Comparison of ENCODE assay signal across 9 cellular contexts in genomic region chr4:76950846-76951321, GRCh38. TPM values are rescaled to one million over a fixed set of nuclear protein-coding genes. Genes with fewer than 3 reads are reported as not detected.
DNase-seq lines count a peak whose midpoint lies in the region; ATAC-seq and TF ChIP-seq lines count a peak whose summit lies in the region.
"Had no signal": no experiment of that assay in that cellular context is flagged by ENCODE, and none has a peak within 500 bp of the region (broad histone marks: within the 10 kb centered on the region; RNA-seq: fewer than 3 reads in every experiment).

No MANE protein-coding gene starts in this region.

- TF ChIP-seq POLR2A in tibial nerve (IDR thresholded peaks at IDR 0.05): no peak

- no peaks in the 10 kb centered on the region for H3K9me3 ChIP-seq in duodenal mucosa (ENCODE audit: control insufficient read depth in 1 of 2, low read length in 2 of 2)
- H3K9me3 ChIP-seq in tibial nerve: peaks cover 0 to under 1% (median 0%) of the 10 kb centered on the region in 4 donors

- peaks cover 4% of the 10 kb centered on the region; the same call in 1 of the 3 replicates for H3K36me3 Mint-ChIP-seq in GM23338 (ENCODE audit: low read depth)

- H3K27ac ChIP-seq in C4-2B (peak overlapping the region; percentile 83), GM23338 (ENCODE audit: low read depth) (no peak overlapping the region), duodenal mucosa (ENCODE audit: low read depth, low read length) (no peak overlapping the region), tibial nerve (peak overlapping the region; percentile 86 to 95 (median 90))

- H3K4me1 ChIP-seq in GM23338 (ENCODE audit: insufficient read depth) (peaks cover 36% of the 10 kb centered on the region), duodenal mucosa (ENCODE audit: control insufficient read depth in 1 of 2, insufficient read depth in 2 of 2, low read length in 2 of 2) (peaks cover 12 to 20% of the 10 kb centered on the region in 2 donors), tibial nerve (peaks cover 0 to 44% (median 4%) of the 10 kb centered on the region in 4 donors)

- H3K27ac Mint-ChIP-seq in GM23338: no peak overlapping the region; the same call in 1 of the 2 replicates

- peaks cover 28% of the 10 kb centered on the region for H3K27me3 Mint-ChIP-seq in GM23338 (ENCODE audit: insufficient read depth, low read depth, poor library complexity)

- H3K36me3 ChIP-seq in GM23338 (ENCODE audit: insufficient read depth) (no peaks in the 10 kb centered on the region), duodenal mucosa (ENCODE audit: control insufficient read depth in 1 of 2, insufficient read depth in 2 of 2, low read length in 2 of 2) (no peaks in the 10 kb centered on the region), tibial nerve (no peaks in the 10 kb centered on the region)

- H3K9me3 Mint-ChIP-seq in GM23338: no peaks in the 10 kb centered on the region

- peaks cover 46% of the 10 kb centered on the region for H3K4me1 Mint-ChIP-seq in GM23338

- H3K4me3 ChIP-seq in GM23338 (peak overlapping the region; percentile 96), duodenal mucosa (ENCODE audit: low read depth in 1 of 2, low read length in 2 of 2) (peak overlapping the region; percentile 90 to 94), tibial nerve (peak overlapping the region; percentile 67 to 83 (median 72))

- H3K27me3 ChIP-seq in GM23338 (ENCODE audit: insufficient read depth) (peaks cover 32% of the 10 kb centered on the region), duodenal mucosa (ENCODE audit: control insufficient read depth in 1 of 2, insufficient read depth in 2 of 2, low read length in 2 of 2) (no peaks in the 10 kb centered on the region), tibial nerve (no peaks in the 10 kb centered on the region)

- TF ChIP-seq CTCF in C4-2B (conservative IDR thresholded peaks at IDR 0.05) (no peak), GM23338 (conservative IDR thresholded peaks at IDR 0.05; ENCODE audit: low read depth in 2 of 2) (no peak), tibial nerve (IDR thresholded peaks at IDR 0.05) (no peak)

- peak overlapping the region; percentile 19 for H2AFZ ChIP-seq in GM23338

- peaks cover 25% of the 10 kb centered on the region for H4K20me1 ChIP-seq in GM23338 (replicated peaks; ENCODE audit: insufficient read depth)

- no peak for ATAC-seq in GM23338
- no peak for ATAC-seq in HG02571 (IDR thresholded peaks at IDR 0.05; ENCODE audit: unreplicated experiment)

- H3K79me2 ChIP-seq in GM23338 (replicated peaks; ENCODE audit: insufficient read depth): peaks cover 65% of the 10 kb centered on the region

- WGBS in tibial nerve, 2 donors: 1 to 2% methylated on average over 25 of the region's 25 CpGs

- peak in 1 of 2 donors; percentile 2 for TF ChIP-seq EP300 in tibial nerve (IDR thresholded peaks at IDR 0.05)

- H3K9me2 ChIP-seq in GM23338 (ENCODE audit: insufficient read depth): no peaks in the 10 kb centered on the region

- H3K4me3 Mint-ChIP-seq in GM23338: peak overlapping the region; percentile 81

- DNase-seq in GM23338 (ENCODE audit: low spot score) (peak; percentile 73), SK-N-DZ (ENCODE audit: low spot score) (peak; percentile 32), medulla oblongata (ENCODE audit: extremely low spot score) (peak; percentile 24), tibial nerve (ENCODE audit: low spot score in 2 of 2) (no peak), HuH-7 (ENCODE audit: low spot score) (no peak)

- H3F3A ChIP-seq in GM23338 (replicated peaks; ENCODE audit: low read depth): no peaks in the 10 kb centered on the region

- peak overlapping the region; percentile 82 to 85 for H3K9ac ChIP-seq in duodenal mucosa (ENCODE audit: low read depth in 1 of 2, low read length in 2 of 2)

- H3K4me2 ChIP-seq in GM23338: peak overlapping the region; percentile 88

TF ChIP-seq in GM23338, 12 proteins besides CTCF, POLR2A, EP300 and RAD21:
- TF ChIP-seq ZNF114 (CRISPR knock-in tag; IDR thresholded peaks at IDR 0.05) (no peak), JUNB (IDR thresholded peaks at IDR 0.05; ENCODE audit: unreplicated experiment) (no peak), ZNF331 (CRISPR knock-in tag; IDR thresholded peaks at IDR 0.05; ENCODE audit: low read depth) (no peak), STAT1 (IDR thresholded peaks at IDR 0.05; ENCODE audit: unreplicated experiment) (no peak)
- TF ChIP-seq, protein P1, sequence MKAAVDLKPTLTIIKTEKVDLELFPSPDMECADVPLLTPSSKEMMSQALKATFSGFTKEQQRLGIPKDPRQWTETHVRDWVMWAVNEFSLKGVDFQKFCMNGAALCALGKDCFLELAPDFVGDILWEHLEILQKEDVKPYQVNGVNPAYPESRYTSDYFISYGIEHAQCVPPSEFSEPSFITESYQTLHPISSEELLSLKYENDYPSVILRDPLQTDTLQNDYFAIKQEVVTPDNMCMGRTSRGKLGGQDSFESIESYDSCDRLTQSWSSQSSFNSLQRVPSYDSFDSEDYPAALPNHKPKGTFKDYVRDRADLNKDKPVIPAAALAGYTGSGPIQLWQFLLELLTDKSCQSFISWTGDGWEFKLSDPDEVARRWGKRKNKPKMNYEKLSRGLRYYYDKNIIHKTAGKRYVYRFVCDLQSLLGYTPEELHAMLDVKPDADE (IDR thresholded peaks at IDR 0.05): no peak

RNA-seq across cellular contexts. Expression of gene SEPTIN11, which starts 1.3 kb away (rescaled TPM):
- 72.0 and 81.6 TPM in 2 replicates for total RNA-seq in GM23338 (2014; rRNA removed; shearing (Covaris generic))
- 57.3 and 80.0 TPM in 2 replicates for polyA plus RNA-seq in GM23338 (2016; fragmentation: Nextera tagmentation; extraction: Ambion mirVana)
- 69.7 and 73.0 TPM in 2 replicates for polyA plus RNA-seq in SK-N-DZ (2014; cell fraction: cytosol; rRNA removed)
- 31.8 and 42.9 TPM in 2 replicates for polyA plus RNA-seq in SK-N-DZ (2014; cell fraction: nucleus; rRNA removed)
- 100 to 1,000 TPM; 111 to 205 (median 176) TPM for total RNA-seq in tibial nerve

RNA-seq across cellular contexts. Expression of gene SOWAHB, which starts 52.9 kb away (rescaled TPM):
- 1.1 and 2.8 TPM in 2 replicates for total RNA-seq in GM23338 (2014; rRNA removed; shearing (Covaris generic))
- polyA plus RNA-seq in GM23338 (2016; fragmentation: Nextera tagmentation; extraction: Ambion mirVana): 0.08 and 0.19 TPM in 2 replicates
- not detected in 2 replicates for polyA plus RNA-seq in SK-N-DZ (2014; cell fraction: cytosol; rRNA removed)
- polyA plus RNA-seq in SK-N-DZ (2014; cell fraction: nucleus; rRNA removed): not detected in 2 replicates
- under 1 TPM in 2 of 4 donors, not detected in 2; 0.21 to 0.90 TPM for total RNA-seq in tibial nerve
- total RNA-seq: T-helper 2 cell treated with Interferon-gamma antibody and Interleukin-4, amounts not matched to agents 100 ng/mL and 5 ng/mL, for 36 hours had no signal

Comparison
In these comparisons a context has a peak if more than half of its experiments do, and no peak if none do; other contexts are left out.
1. H3K27ac ChIP-seq: peak in C4-2B (single experiment) and tibial nerve (4 of 4); none in GM23338 (single experiment) and duodenal mucosa (single experiment).
2. DNase-seq: peak in GM23338 (single experiment), SK-N-DZ (single experiment) and medulla oblongata (single experiment); none in tibial nerve (0 of 2) and HuH-7 (single experiment).
3. Peak in every context shown above with its lines, with median percentiles within 50 percentile points of each other: H3K4me3 ChIP-seq.